In the genomic region with DNA sequence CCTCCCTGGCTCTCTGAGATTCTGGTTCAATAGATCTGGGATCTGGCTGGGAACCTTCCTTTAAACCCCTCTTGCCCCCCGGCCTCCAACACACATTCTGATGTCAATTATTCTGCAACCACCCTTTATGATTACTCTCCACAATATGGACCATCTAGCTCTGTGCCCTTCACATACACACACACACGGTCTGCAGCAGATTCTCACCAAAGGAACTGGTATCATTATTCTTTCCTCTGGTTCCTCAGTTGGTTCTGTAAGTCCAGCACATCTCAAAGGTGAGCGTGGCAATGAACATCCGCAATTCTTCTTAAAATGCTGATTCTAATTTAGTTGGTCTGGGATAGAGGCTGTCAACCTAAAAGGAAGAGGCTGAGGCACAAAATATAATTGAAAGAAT, we compare ENCODE assay signal across 19 cellular contexts. TPM values are rescaled to one million over a fixed set of nuclear protein-coding genes. Genes with fewer than 3 reads are reported as not detected.
DNase-seq lines count a peak whose midpoint lies in the region; ATAC-seq and TF ChIP-seq lines count a peak whose summit lies in the region.
"Had no signal": no experiment of that assay in that cellular context is flagged by ENCODE, and none has a peak within 500 bp of the region (broad histone marks: within the 10 kb centered on the region; RNA-seq: fewer than 3 reads in every experiment).

No MANE protein-coding gene starts in this region.

- no peak for DNase-seq in CD4-positive, alpha-beta T cell
- DNase-seq in osteoblast (ENCODE audit: insufficient read length, low spot score, missing footprints) (peak; percentile 66), activated T-cell treated with anti-CD3 and anti-CD28 coated beads for 4 hours (no peak), D341Med (ENCODE audit: low spot score) (no peak), gastrocnemius medialis (no peak)
- DNase-seq in activated naive CD4-positive, alpha-beta T cell treated with Interleukin-2 at 50 U/mL for 16 hours = no peak
- DNase-seq: AML-193; CD4-positive, alpha-beta memory T cell; CD8-positive, alpha-beta memory T cell; COR-L47; DMS79 treated with DMSO at 0.1 percent for 48 hours; GF-D8 had no signal

- peaks cover 57% of the 10 kb centered on the region for H3K27me3 Mint-ChIP-seq in CD4-positive, alpha-beta T cell
- peaks cover 63% of the 10 kb centered on the region for H3K27me3 Mint-ChIP-seq in nephron (ENCODE audit: low read depth)

- H4K20me1 ChIP-seq in SU-DHL-6 (ENCODE audit: low read depth, low read length) = no peaks in the 10 kb centered on the region
- H4K20me1 ChIP-seq in osteoblast (ENCODE audit: insufficient read depth, low read length) = no peaks in the 10 kb centered on the region

- no peak for TF ChIP-seq CTCF in CD4-positive, alpha-beta T cell (IDR thresholded peaks at IDR 0.05)
- TF ChIP-seq CTCF in SU-DHL-6 (IDR thresholded peaks at IDR 0.05; ENCODE audit: insufficient read depth, low read length, poor library complexity, severe bottlenecking) = no peak
- TF ChIP-seq CTCF in nephron (IDR thresholded peaks at IDR 0.05; ENCODE audit: unreplicated experiment in 3 of 3) = no peak
- no peak for TF ChIP-seq CTCF in osteoblast (IDR thresholded peaks at IDR 0.05; ENCODE audit: extremely low read depth, low read depth, low read length)
- no peak for TF ChIP-seq CTCF in gastrocnemius medialis (IDR thresholded peaks at IDR 0.05 in 4 of 5, conservative IDR thresholded peaks at IDR 0.05 in 1 of 5)

- H3K4me2 ChIP-seq in SU-DHL-6 (ENCODE audit: low read depth, low read length, poor library complexity, severe bottlenecking) = peak overlapping the region; percentile 1
- H3K4me2 ChIP-seq in osteoblast (ENCODE audit: insufficient read depth, low read length) = no peak overlapping the region
- H3K4me2 ChIP-seq: A549; BLaER1 treated with 17β-estradiol and CSF1 and Interleukin-3, amounts not matched to agents 10 nM and 100 nM had no signal

- H3K4me3 ChIP-seq in SU-DHL-6 (ENCODE audit: insufficient read depth, low read length, poor library complexity, severe bottlenecking) (no peak overlapping the region), osteoblast (ENCODE audit: insufficient read depth, low read length) (no peak overlapping the region), gastrocnemius medialis (no peak overlapping the region)
- H3K4me3 ChIP-seq: A549; BLaER1 treated with 17β-estradiol and CSF1 and Interleukin-3, amounts not matched to agents 10 nM and 100 nM had no signal

- no peaks in the 10 kb centered on the region for H3K9me3 Mint-ChIP-seq in CD4-positive, alpha-beta T cell
- no peaks in the 10 kb centered on the region for H3K9me3 Mint-ChIP-seq in nephron
- H3K9me3 Mint-ChIP-seq: CD8-positive, alpha-beta memory T cell had no signal

- H3K79me2 ChIP-seq in SU-DHL-6 (ENCODE audit: insufficient read depth, low read length) = no peaks in the 10 kb centered on the region
- H3K79me2 ChIP-seq in osteoblast (ENCODE audit: insufficient read depth, low read length) = no peaks in the 10 kb centered on the region

- no peaks in the 10 kb centered on the region for H3K9me2 ChIP-seq in SU-DHL-6 (replicated peaks; ENCODE audit: insufficient read depth, low read length)

- peak overlapping the region; percentile 54 for H2AFZ ChIP-seq in SU-DHL-6 (ENCODE audit: low read depth, low read length, severe bottlenecking)
- H2AFZ ChIP-seq in osteoblast (ENCODE audit: low read length) = no peak overlapping the region

- in situ Hi-C loops in gastrocnemius medialis (cut with MboI; ENCODE audit: low sequenced_read_pairs in 4 of 4) = no loop called here

- CTCF ChIA-PET in CD4-positive, alpha-beta T cell (lab: Charles Lee) = no interaction called here

- H3K4me1 ChIP-seq in osteoblast (ENCODE audit: insufficient read depth, low read length) (no peaks in the 10 kb centered on the region), gastrocnemius medialis (peaks cover 0 to 7% of the 10 kb centered on the region in 2 donors)

- H3K36me3 ChIP-seq in SU-DHL-6 (ENCODE audit: low read length) (no peaks in the 10 kb centered on the region), osteoblast (ENCODE audit: insufficient read depth, low read length) (no peaks in the 10 kb centered on the region), gastrocnemius medialis (no peaks in the 10 kb centered on the region)
- H3K36me3 ChIP-seq: BLaER1 treated with 17β-estradiol and CSF1 and Interleukin-3, amounts not matched to agents 10 nM and 100 nM had no signal

- intact Hi-C loops in CD4-positive, alpha-beta T cell (cut with DNase I, micrococcal nuclease) = no loop called here
- intact Hi-C loops in gastrocnemius medialis (cut with DNase I; ENCODE audit: low total_unique reads) = no loop called here

- peaks cover 18% of the 10 kb centered on the region for H3K4me1 Mint-ChIP-seq in CD4-positive, alpha-beta T cell (ENCODE audit: low read depth)
- peaks cover 7% of the 10 kb centered on the region for H3K4me1 Mint-ChIP-seq in nephron

- H3K27me3 ChIP-seq in CD4-positive, alpha-beta T cell (ENCODE audit: control insufficient read depth, insufficient read depth, low read length) = peaks cover 42% of the 10 kb centered on the region
- no peaks in the 10 kb centered on the region for H3K27me3 ChIP-seq in SU-DHL-6 (ENCODE audit: low read length)
- peaks cover 57% of the 10 kb centered on the region for H3K27me3 ChIP-seq in osteoblast (ENCODE audit: insufficient read depth, low read length)
- peaks cover 31 to 40% (median 31%) of the 10 kb centered on the region in 3 donors for H3K27me3 ChIP-seq in gastrocnemius medialis

- TF ChIP-seq POLR2A in gastrocnemius medialis (IDR thresholded peaks at IDR 0.05) = no peak

- H3K9me3 ChIP-seq in CD4-positive, alpha-beta T cell (ENCODE audit: control insufficient read depth, low read length) = no peaks in the 10 kb centered on the region
- H3K9me3 ChIP-seq in SU-DHL-6 (ENCODE audit: insufficient read depth, low read length) = no peaks in the 10 kb centered on the region
- no peaks in the 10 kb centered on the region for H3K9me3 ChIP-seq in osteoblast (ENCODE audit: low read depth, low read length)
- no peaks in the 10 kb centered on the region for H3K9me3 ChIP-seq in gastrocnemius medialis
- H3K9me3 ChIP-seq: A549 had no signal

- peak overlapping the region; percentile 8 for H3K4me3 Mint-ChIP-seq in CD4-positive, alpha-beta T cell
- H3K4me3 Mint-ChIP-seq in nephron = peak overlapping the region in 2 of 3 experiments; percentile 17 to 20
- H3K4me3 Mint-ChIP-seq: B cell had no signal

- H3F3A ChIP-seq in SU-DHL-6 (ENCODE audit: insufficient read depth) = peaks cover 23% of the 10 kb centered on the region

- POLR2A ChIA-PET in CD4-positive, alpha-beta T cell (lab: Charles Lee) = no interaction called here

- H3K27ac ChIP-seq in CD4-positive, alpha-beta T cell (ENCODE audit: low read depth, low read length) = no peak overlapping the region
- H3K27ac ChIP-seq in SU-DHL-6 (ENCODE audit: low read depth, low read length) = no peak overlapping the region
- H3K27ac ChIP-seq in osteoblast (ENCODE audit: low read depth, low read length) = no peak overlapping the region
- no peak overlapping the region for H3K27ac ChIP-seq in gastrocnemius medialis
- H3K27ac ChIP-seq: 22Rv1; A549; BLaER1 treated with 17β-estradiol and CSF1 and Interleukin-3, amounts not matched to agents 10 nM and 100 nM; C4-2B had no signal

- H3K9ac ChIP-seq in SU-DHL-6 (ENCODE audit: low read length) = no peak overlapping the region
- H3K9ac ChIP-seq: BLaER1 treated with 17β-estradiol and CSF1 and Interleukin-3, amounts not matched to agents 10 nM and 100 nM had no signal

- no peak for ATAC-seq in CD4-positive, alpha-beta T cell (ENCODE audit: poor library complexity)
- no peak for ATAC-seq in gastrocnemius medialis
- ATAC-seq: A549 had no signal

- H3K36me3 Mint-ChIP-seq in CD4-positive, alpha-beta T cell (ENCODE audit: low read depth) = no peaks in the 10 kb centered on the region
- H3K36me3 Mint-ChIP-seq in nephron (ENCODE audit: low read depth) = no peaks in the 10 kb centered on the region
- H3K36me3 Mint-ChIP-seq: CD4-positive, alpha-beta memory T cell; CD8-positive, alpha-beta memory T cell had no signal

- H3K27ac Mint-ChIP-seq in CD4-positive, alpha-beta T cell = no peak overlapping the region
- H3K27ac Mint-ChIP-seq in nephron = no peak overlapping the region
- H3K27ac Mint-ChIP-seq: B cell; CD4-positive, alpha-beta memory T cell; CD8-positive, alpha-beta memory T cell had no signal

RNA-seq across cellular contexts. Expression of gene TMEM163, which starts 2.8 kb away (rescaled TPM):
- under 1 TPM; 0.14 to 0.47 TPM for total RNA-seq in CD4-positive, alpha-beta T cell
- total RNA-seq in osteoblast (under 0.01 TPM in 1 of 2 replicates, not detected in the other), gastrocnemius medialis (not detected)
- total RNA-seq: CD4-positive, alpha-beta memory T cell; CD8-positive, alpha-beta memory T cell had no signal
